In genomic region chr3:11507719-11508118, GRCh38 we compare ENCODE assay signal across 13 cellular contexts.
DNase-seq lines count a peak whose midpoint lies in the region; ATAC-seq, FAIRE-seq and TF ChIP-seq lines count a peak whose summit lies in the region.
"Had no signal": no experiment of that assay in that cellular context is flagged by ENCODE, and none has a peak within 500 bp of the region (broad histone marks: within the 10 kb centered on the region; RNA-seq: fewer than 3 reads in every experiment).

No MANE protein-coding gene starts in this region.

- peaks cover 0 to 7% of the 10 kb centered on the region in 2 donors for H3K4me1 ChIP-seq in breast epithelium
- H3K4me1 ChIP-seq in mammary epithelial cell (ENCODE audit: insufficient read depth, low read length) = no peaks in the 10 kb centered on the region
- peaks cover 3 to 21% of the 10 kb centered on the region in 2 experiments; a peak in 4 of 5 replicates for H3K4me1 ChIP-seq in K562 (replicated peaks in 1 of 2; ENCODE audit: control insufficient read depth in 2 of 2, insufficient read depth in 2 of 2, low read length in 2 of 2)
- peaks cover 10% of the 10 kb centered on the region for H3K4me1 ChIP-seq in mesendoderm (ENCODE audit: control insufficient read depth, low read depth, low read length)
- H3K4me1 ChIP-seq in transverse colon = peaks cover 21 to 32% (median 24%) of the 10 kb centered on the region in 4 donors

- no peak overlapping the region for H3K9ac ChIP-seq in mammary epithelial cell (ENCODE audit: insufficient read depth, low read length)
- H3K9ac ChIP-seq in K562 (ENCODE audit: insufficient read depth in 1 of 2, low read depth in 2 of 2, low read length in 2 of 2) = no peak overlapping the region
- H3K9ac ChIP-seq in mesendoderm (ENCODE audit: low read length) = no peak overlapping the region

- no peaks in the 10 kb centered on the region for H3K79me2 ChIP-seq in mammary epithelial cell (ENCODE audit: insufficient read depth, low read length)
- H3K79me2 ChIP-seq in K562 (ENCODE audit: control insufficient read depth, insufficient read depth, low read length) = no peaks in the 10 kb centered on the region
- no peaks in the 10 kb centered on the region for H3K79me2 ChIP-seq in mesendoderm (ENCODE audit: control insufficient read depth, insufficient read depth, low read length)

- H2BK15ac ChIP-seq in mesendoderm (replicated peaks; ENCODE audit: low read depth) = no peak overlapping the region

- CTCF ChIA-PET in mammary epithelial cell (lab: Charles Lee; ENCODE audit: low non-redundant PET) (no interaction called here), K562 (lab: Yijun Ruan, JAX; ENCODE audit: low intra/inter-chr PET ratio) (no interaction called here)

- no peak overlapping the region for H3K56ac ChIP-seq in mesendoderm (ENCODE audit: low read length)

- no peak overlapping the region for H3K23ac ChIP-seq in mesendoderm (ENCODE audit: low read length)

- no peaks in the 10 kb centered on the region for H3K27me3 ChIP-seq in breast epithelium
- H3K27me3 ChIP-seq in mammary epithelial cell (ENCODE audit: insufficient read depth, low read length) = no peaks in the 10 kb centered on the region
- H3K27me3 ChIP-seq in K562 (ENCODE audit: control insufficient read depth in 2 of 2, insufficient read depth in 2 of 2, low read length in 2 of 2) = no peaks in the 10 kb centered on the region
- no peaks in the 10 kb centered on the region for H3K27me3 ChIP-seq in mesendoderm (ENCODE audit: insufficient read depth, low read length, poor library complexity)
- H3K27me3 ChIP-seq in transverse colon = no peaks in the 10 kb centered on the region

- no peak for TF ChIP-seq EP300 in K562 (IDR thresholded peaks at IDR 0.05; ENCODE audit: low read length)
- no peak for TF ChIP-seq EP300 in transverse colon (IDR thresholded peaks at IDR 0.05; ENCODE audit: low read depth)

- POLR2A ChIA-PET in K562 (lab: Yijun Ruan, JAX) = interaction anchor here (1.7 kb wide), 1 partner anchor 12 kb away, joined by 6 read pairs; no protein-coding TSS in a partner anchor

- no TSS peak for BruUV-seq in mammary epithelial cell (replicated peaks; lab: Mats Ljungman, UMichigan)
- no TSS peak for BruUV-seq in K562 (replicated peaks; lab: Mats Ljungman, UMichigan)

- H3K9me1 ChIP-seq in K562 (ENCODE audit: control insufficient read depth, insufficient read depth, low read length) = no peaks in the 10 kb centered on the region

- no peak overlapping the region for H3K4me2 ChIP-seq in mammary epithelial cell (ENCODE audit: insufficient read depth, low read depth, low read length)
- no peak overlapping the region for H3K4me2 ChIP-seq in K562 (ENCODE audit: insufficient read depth, low read length)
- H3K4me2 ChIP-seq in mesendoderm (ENCODE audit: low read length) = no peak overlapping the region

- ATAC-seq in K562 = peak; percentile 35; the same call in 2 of the 3 replicates
- ATAC-seq in GM21723 (IDR thresholded peaks at IDR 0.05; ENCODE audit: unreplicated experiment) = no peak
- no peak for ATAC-seq in HG03521 (IDR thresholded peaks at IDR 0.05; ENCODE audit: unreplicated experiment)

- H3K27ac ChIP-seq in breast epithelium = peak overlapping the region; percentile 48 to 62
- H3K27ac ChIP-seq in mammary epithelial cell (ENCODE audit: insufficient read depth, low read depth, low read length) = no peak overlapping the region
- H3K27ac ChIP-seq in K562 (ENCODE audit: extremely low read depth, low read depth, low read length) = no peak overlapping the region
- H3K27ac ChIP-seq in mesendoderm (ENCODE audit: low read depth, low read length) = no peak overlapping the region
- peak overlapping the region; percentile 63 to 80 (median 73) for H3K27ac ChIP-seq in transverse colon

- no peak for FAIRE-seq in K562 (lab: Jason Lieb, UNC)

- H2BK5ac ChIP-seq in mesendoderm (ENCODE audit: low read length) = no peak overlapping the region

- H2BK120ac ChIP-seq in mesendoderm (ENCODE audit: low read depth, low read length) = peak overlapping the region; percentile 9

- no peaks in the 10 kb centered on the region for H3K79me1 ChIP-seq in mesendoderm (ENCODE audit: low read length)

- H4K8ac ChIP-seq in mesendoderm (ENCODE audit: low read depth, low read length) = no peak overlapping the region

- H2AK5ac ChIP-seq in mesendoderm (ENCODE audit: low read length) = no peak overlapping the region

- no peak overlapping the region for H3K18ac ChIP-seq in mesendoderm (ENCODE audit: low read length)

- TF ChIP-seq POLR2A in breast epithelium (IDR thresholded peaks at IDR 0.05) (no peak), K562 (conservative IDR thresholded peaks at IDR 0.05) (no peak), transverse colon (IDR thresholded peaks at IDR 0.05) (no peak)

- H3K4me3 ChIP-seq in breast epithelium = no peak overlapping the region
- no peak overlapping the region for H3K4me3 ChIP-seq in mammary epithelial cell (replicated peaks in 1 of 3; ENCODE audit: insufficient read depth in 1 of 3, low read depth in 2 of 3, low read length in 3 of 3)
- no peak overlapping the region for H3K4me3 ChIP-seq in K562
- H3K4me3 ChIP-seq in mesendoderm (ENCODE audit: low read length) = no peak overlapping the region
- H3K4me3 ChIP-seq in transverse colon = no peak overlapping the region
- H3K4me3 ChIP-seq: lung had no signal

- in situ Hi-C loops in mammary epithelial cell (cut with MboI; ENCODE audit: low sequenced_read_pairs in 2 of 2) (no loop called here), K562 (cut with MboI) (no loop called here), transverse colon (cut with MboI; ENCODE audit: low pct_ligation_motif_present in 1 of 4, low pct_unique_long_range_greater_than_20kb in 1 of 4, low sequenced_read_pairs in 3 of 4) (loop anchor here in 1 of 4 donors (25.0 kb wide), 1 partner anchor 120 kb away; no protein-coding TSS in a partner anchor)

- no peak overlapping the region for H4K5ac ChIP-seq in mesendoderm (ENCODE audit: low read length)

- no peaks in the 10 kb centered on the region for H3K9me3 ChIP-seq in breast epithelium
- no peaks in the 10 kb centered on the region for H3K9me3 ChIP-seq in mammary epithelial cell (replicated peaks; ENCODE audit: insufficient read depth, low read length)
- H3K9me3 ChIP-seq in K562 (replicated peaks; ENCODE audit: control insufficient read depth, insufficient read depth, low read depth, low read length) = no peaks in the 10 kb centered on the region
- no peaks in the 10 kb centered on the region for H3K9me3 ChIP-seq in transverse colon

- no peak overlapping the region for H2AFZ ChIP-seq in mammary epithelial cell (ENCODE audit: low read depth, low read length)
- H2AFZ ChIP-seq in K562 (ENCODE audit: low read depth, low read length) = no peak overlapping the region

- H4K20me1 ChIP-seq in mammary epithelial cell (ENCODE audit: insufficient read depth, low read length) (no peaks in the 10 kb centered on the region), K562 (replicated peaks; ENCODE audit: control insufficient read depth, insufficient read depth, low read length) (no peaks in the 10 kb centered on the region)

- dilution Hi-C loops in mammary epithelial cell (cut with HindIII; ENCODE audit: low sequenced_read_pairs) = no loop called here

- H3K4ac ChIP-seq in mesendoderm (ENCODE audit: low read depth, low read length) = no peak overlapping the region

- DNase-seq in breast epithelium (ENCODE audit: low spot score in 2 of 2) (no peak), mammary epithelial cell (no peak), K562 (ENCODE audit: extremely low read depth in 1 of 4, low spot score in 3 of 4) (peak; percentile 29 to 64 (median 56)), mesendoderm (peak; percentile 14), transverse colon (no peak), GOT3 (lab: John Stamatoyannopoulos, UW) (no peak)
- DNase-seq: activated CD4-positive, alpha-beta T cell treated with anti-CD3 and anti-CD28 coated beads, Interleukin-2, amount 50 U/mL, for 48 hours; dermis blood vessel endothelial cell; KG1; trophoblast cell had no signal

- TF ChIP-seq RAD21 in K562 (CRISPR knock-in tag; conservative IDR thresholded peaks at IDR 0.05 in 1 of 2, IDR thresholded peaks at IDR 0.05 in 1 of 2) = no peak

- intact Hi-C loops in breast epithelium (cut with DNase I; ENCODE audit: low total_unique reads) (no loop called here), mammary epithelial cell (cut with micrococcal nuclease) (no loop called here), K562 (cut with micrococcal nuclease) (no loop called here), transverse colon (cut with DNase I; ENCODE audit: low total_unique reads) (no loop called here)

- no peaks in the 10 kb centered on the region for H3K36me3 ChIP-seq in breast epithelium
- no peaks in the 10 kb centered on the region for H3K36me3 ChIP-seq in mammary epithelial cell (ENCODE audit: insufficient read depth, low read length)
- no peaks in the 10 kb centered on the region for H3K36me3 ChIP-seq in K562 (ENCODE audit: control insufficient read depth, insufficient read depth, low read length)
- H3K36me3 ChIP-seq in mesendoderm (ENCODE audit: control insufficient read depth, insufficient read depth, low read length) = no peaks in the 10 kb centered on the region
- H3K36me3 ChIP-seq in transverse colon = no peaks in the 10 kb centered on the region

- TF ChIP-seq CTCF in breast epithelium (IDR thresholded peaks at IDR 0.05) = no peak
- no peak for TF ChIP-seq CTCF in mammary epithelial cell (conservative IDR thresholded peaks at IDR 0.05 in 1 of 2, IDR thresholded peaks at IDR 0.05 in 1 of 2; ENCODE audit: extremely low read depth in 1 of 2, insufficient read depth in 1 of 2, low read depth in 1 of 2, low read length in 2 of 2)
- no peak for TF ChIP-seq CTCF in K562 (IDR thresholded peaks at IDR 0.05 in 2 of 3, conservative IDR thresholded peaks at IDR 0.05 in 1 of 3; ENCODE audit: insufficient read depth in 2 of 3, low read depth in 1 of 3, low read length in 3 of 3)
- TF ChIP-seq CTCF in transverse colon (IDR thresholded peaks at IDR 0.05) = no peak

TF ChIP-seq in K562, 482 proteins besides CTCF, POLR2A, EP300 and RAD21 (continues in another document):
- TF ChIP-seq MITF (IDR thresholded peaks at IDR 0.05) (no peak), U2AF1 (optimal IDR thresholded peaks at IDR 0.05; ENCODE audit: low read depth, low read length) (no peak), ZNF583 (CRISPR knock-in tag; IDR thresholded peaks at IDR 0.05) (no peak)

Comparison
In these comparisons a context has a peak if more than half of its experiments do, and no peak if none do; other contexts are left out.
1. H3K27ac ChIP-seq: peak in breast epithelium (2 of 2) and transverse colon (4 of 4); none in mammary epithelial cell (single experiment), K562 (single experiment) and mesendoderm (single experiment).
2. DNase-seq: peak in K562 (4 of 4) and mesendoderm (single experiment); none in breast epithelium (0 of 2), mammary epithelial cell (single experiment), transverse colon (single experiment) and GOT3 (single experiment).